8 cellular contexts compared by ENCODE assay signal in the genomic region with DNA sequence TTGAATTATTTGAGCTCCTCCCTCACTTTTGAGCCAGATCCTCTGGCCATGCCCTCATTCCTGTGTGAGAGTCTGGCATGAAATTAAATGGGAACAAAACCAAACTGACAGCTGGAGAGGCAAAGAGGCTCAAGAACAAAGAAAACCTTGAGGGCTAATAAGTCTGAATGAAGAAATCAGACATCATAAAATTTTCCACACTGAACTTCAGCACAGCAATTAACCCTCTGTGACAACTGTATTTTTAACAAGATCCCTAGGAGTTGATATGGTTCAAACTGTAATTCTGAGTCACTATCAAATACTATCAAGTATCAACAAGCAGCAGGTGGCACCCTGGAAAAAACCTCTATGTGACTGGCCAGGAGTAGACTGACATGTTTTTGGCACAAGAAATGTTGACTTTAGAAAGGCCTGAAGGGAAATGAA.
DNase-seq lines count a peak whose midpoint lies in the region; ATAC-seq and TF ChIP-seq lines count a peak whose summit lies in the region.

No MANE protein-coding gene starts in this region.

- CTCF ChIA-PET in CD4-positive, alpha-beta memory T cell (lab: Charles Lee; ENCODE audit: partially characterized antibody) = no interaction called here

- no peaks in the 10 kb centered on the region for H3K9me3 Mint-ChIP-seq in CD4-positive, alpha-beta memory T cell
- peaks cover 8% of the 10 kb centered on the region for H3K9me3 Mint-ChIP-seq in nephron progenitor cell

- H3K36me3 ChIP-seq in breast epithelium (no peaks in the 10 kb centered on the region), right lobe of liver (peaks cover 0 to 5% (median 0%) of the 10 kb centered on the region in 4 donors)
- peaks cover 12% of the 10 kb centered on the region for H3K36me3 ChIP-seq in CD4-positive, alpha-beta memory T cell (ENCODE audit: insufficient read depth, low read length)

- H3K4me3 ChIP-seq in breast epithelium (no peak overlapping the region), right lobe of liver (no peak overlapping the region)
- no peak overlapping the region for H3K4me3 ChIP-seq in CD4-positive, alpha-beta memory T cell (ENCODE audit: low read length in 2 of 2)

- TF ChIP-seq CTCF in breast epithelium (IDR thresholded peaks at IDR 0.05) = no peak
- TF ChIP-seq CTCF in right lobe of liver (IDR thresholded peaks at IDR 0.05) = peak in 1 of 4 donors; percentile 15
- no peak for TF ChIP-seq CTCF in nephron progenitor cell (IDR thresholded peaks at IDR 0.05)

- no peaks in the 10 kb centered on the region for H3K27me3 Mint-ChIP-seq in CD4-positive, alpha-beta memory T cell
- H3K27me3 Mint-ChIP-seq in nephron progenitor cell (ENCODE audit: low read depth, poor library complexity) = no peaks in the 10 kb centered on the region

- no peak for TF ChIP-seq POLR2A in breast epithelium (IDR thresholded peaks at IDR 0.05)
- no peak for TF ChIP-seq POLR2A in right lobe of liver (IDR thresholded peaks at IDR 0.05)

- POLR2A ChIA-PET in CD4-positive, alpha-beta memory T cell (lab: Charles Lee; ENCODE audit: partially characterized antibody) = no interaction called here

- H3K27ac Mint-ChIP-seq in CD4-positive, alpha-beta memory T cell = no peak overlapping the region
- H3K27ac Mint-ChIP-seq in nephron progenitor cell = no peak overlapping the region

- DNase-seq in AG20443 (ENCODE audit: low spot score) (peak; percentile 81), NCI-H1694 treated with DMSO at 0.1 percent for 48 hours (lab: John Stamatoyannopoulos, UW) (peak; percentile 22), breast epithelium (ENCODE audit: low spot score in 2 of 2) (peak in 1 of 2 donors; percentile 25), right lobe of liver (no peak), nephron progenitor cell (no peak)
- no peak for DNase-seq in CD4-positive, alpha-beta memory T cell

- intact Hi-C loops in breast epithelium (cut with DNase I; ENCODE audit: low total_unique reads) = no loop called here
- intact Hi-C loops in right lobe of liver (cut with DNase I) = no loop called here
- intact Hi-C loops in CD4-positive, alpha-beta memory T cell (cut with micrococcal nuclease) = no loop called here

- ATAC-seq in right lobe of liver (peak; percentile 67 to 92 (median 77)), HG03342 (IDR thresholded peaks at IDR 0.05; ENCODE audit: unreplicated experiment) (no peak), HG03139 (IDR thresholded peaks at IDR 0.05; ENCODE audit: unreplicated experiment) (no peak)

- no peak overlapping the region for H3K4me3 Mint-ChIP-seq in CD4-positive, alpha-beta memory T cell
- no peak overlapping the region for H3K4me3 Mint-ChIP-seq in nephron progenitor cell

- H3K27me3 ChIP-seq in breast epithelium = no peaks in the 10 kb centered on the region
- H3K27me3 ChIP-seq in right lobe of liver = no peaks in the 10 kb centered on the region
- no peaks in the 10 kb centered on the region for H3K27me3 ChIP-seq in CD4-positive, alpha-beta memory T cell (ENCODE audit: insufficient read depth, low read length)

- peaks cover 5 to 15% (median 12%) of the 10 kb centered on the region in 4 donors for H3K4me1 Mint-ChIP-seq in CD4-positive, alpha-beta memory T cell
- H3K4me1 Mint-ChIP-seq in nephron progenitor cell = peaks cover 4% of the 10 kb centered on the region

- peaks cover 63 to 75% of the 10 kb centered on the region in 2 donors for H3K36me3 Mint-ChIP-seq in CD4-positive, alpha-beta memory T cell
- peaks cover 72% of the 10 kb centered on the region for H3K36me3 Mint-ChIP-seq in nephron progenitor cell (ENCODE audit: low read depth)

- H3K27ac ChIP-seq in breast epithelium (peak overlapping the region; percentile 27 to 28), right lobe of liver (peak overlapping the region in 1 of 3 donors; percentile 2)
- H3K27ac ChIP-seq in CD4-positive, alpha-beta memory T cell (ENCODE audit: low read depth, low read length) = no peak overlapping the region

- H3K9me3 ChIP-seq in breast epithelium = no peaks in the 10 kb centered on the region
- no peaks in the 10 kb centered on the region for H3K9me3 ChIP-seq in right lobe of liver
- H3K9me3 ChIP-seq in CD4-positive, alpha-beta memory T cell (ENCODE audit: control insufficient read depth in 1 of 2, low read length in 2 of 2) = no peaks in the 10 kb centered on the region

- H3K4me1 ChIP-seq in breast epithelium (peaks cover 0 to 6% of the 10 kb centered on the region in 2 donors), right lobe of liver (peaks cover 0 to 16% (median 5%) of the 10 kb centered on the region in 4 donors)
- no peaks in the 10 kb centered on the region for H3K4me1 ChIP-seq in CD4-positive, alpha-beta memory T cell (ENCODE audit: insufficient read depth, low read length)

Comparison
In these comparisons a context has a peak if more than half of its experiments do, and no peak if none do; other contexts are left out.
1. DNase-seq: peak in AG20443 (single experiment) and NCI-H1694 treated with DMSO at 0.1 percent for 48 hours (single experiment); none in right lobe of liver (0 of 3), CD4-positive, alpha-beta memory T cell (0 of 5) and nephron progenitor cell (single experiment).
2. ATAC-seq: peak in right lobe of liver (4 of 4); none in HG03342 (single experiment) and HG03139 (single experiment).